37 cellular contexts compared by ENCODE assay signal in the genomic region with DNA sequence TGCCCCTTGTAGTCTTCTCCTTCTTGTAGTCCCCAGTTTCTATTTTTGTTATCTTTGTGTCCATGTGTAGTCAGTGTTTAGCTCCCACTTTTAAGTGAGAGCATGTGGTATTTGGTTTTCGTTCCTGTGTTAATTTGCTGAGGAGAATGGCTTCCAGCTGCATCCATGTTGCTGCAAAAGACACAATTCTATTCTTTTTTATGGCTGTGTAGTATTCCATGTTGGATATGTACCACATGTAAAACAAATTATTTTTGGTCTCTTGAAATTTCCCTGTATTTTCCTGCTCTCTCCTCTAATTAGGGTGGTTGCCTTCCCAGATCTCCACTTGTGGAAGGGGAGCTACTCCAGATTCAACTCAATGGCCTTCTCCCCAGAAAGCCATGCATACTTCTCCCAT.
"Had no signal": no experiment of that assay in that cellular context is flagged by ENCODE, and none has a peak within 500 bp of the region (broad histone marks: within the 10 kb centered on the region; RNA-seq: fewer than 3 reads in every experiment).

No MANE protein-coding gene starts in this region.

- H3K4me3 Mint-ChIP-seq: activated B cell treated with CpG ODN at 0.5 μM for 24 hours; activated CD4-positive, alpha-beta memory T cell treated with anti-CD3 and anti-CD28 coated beads for 36 hours; activated CD4-positive, alpha-beta T cell treated with anti-CD3 and anti-CD28 coated beads, Interleukin-2, amount 10 ng/mL, durations not matched to agents 24 days and 14 days; activated CD8-positive, alpha-beta memory T cell treated with anti-CD3 and anti-CD28 coated beads, Interleukin-2, amount 10 ng/mL, durations not matched to agents 7 days and 5 days; activated CD8-positive, alpha-beta T cell treated with anti-CD3 and anti-CD28 coated beads, Interleukin-2, amount 10 ng/mL, durations not matched to agents 7 days and 5 days; activated naive CD4-positive, alpha-beta T cell treated with anti-CD3 and anti-CD28 coated beads for 36 hours; activated naive CD8-positive, alpha-beta T cell treated with anti-CD3 and anti-CD28 coated beads for 36 hours; activated T-cell treated with anti-CD3 and anti-CD28 coated beads, Interleukin-2, amount 50 U/mL, for 4 hours; activated T-cell treated with anti-CD3 and anti-CD28 coated beads, Interleukin-2, amount 50 U/mL, for 72 hours; activated T-helper 1 cell treated with anti-CD3 and anti-CD28 coated beads, Interleukin-12 subunit alpha, Interleukin-12 subunit beta, Interleukin-2, Interleukin-4 antibody, amounts not matched to agents 30 ng/mL and 10 ng/mL and 1 ng/mL, durations not matched to agents 14 hours and 24 hours and 36 hours; activated T-helper 17 cell treated with anti-CD3 and anti-CD28 coated beads, Interleukin-2, amount 50 U/mL, for 72 hours; T-helper 1 cell treated with Interleukin-12 subunit alpha and Interleukin-12 subunit beta and Interleukin-4 antibody, amounts not matched to agents 30 μg/mL and 1 μg/mL, for 36 hours; T-helper 2 cell treated with Interferon-gamma antibody and Interleukin-4, amounts not matched to agents 5 μg/mL and 100 μg/mL, for 36 hours had no signal

- H3K36me3 Mint-ChIP-seq: activated CD4-positive, alpha-beta memory T cell treated with anti-CD3 and anti-CD28 coated beads for 36 hours; activated CD8-positive, alpha-beta memory T cell treated with anti-CD3 and anti-CD28 coated beads, Interleukin-2, amount 10 ng/mL, durations not matched to agents 7 days and 5 days; activated naive CD8-positive, alpha-beta T cell treated with anti-CD3 and anti-CD28 coated beads for 36 hours had no signal

- H3K9me3 ChIP-seq: adrenal gland, body of pancreas, breast epithelium had no signal

- H3K27ac Mint-ChIP-seq: activated B cell treated with CpG ODN at 0.5 μM for 24 hours; activated CD4-positive, alpha-beta memory T cell treated with anti-CD3 and anti-CD28 coated beads for 36 hours; activated CD4-positive, alpha-beta T cell treated with anti-CD3 and anti-CD28 coated beads, Interleukin-2, amount 10 ng/mL, durations not matched to agents 24 days and 14 days; activated CD8-positive, alpha-beta memory T cell treated with anti-CD3 and anti-CD28 coated beads, Interleukin-2, amount 10 ng/mL, durations not matched to agents 7 days and 5 days; activated CD8-positive, alpha-beta T cell treated with anti-CD3 and anti-CD28 coated beads, Interleukin-2, amount 10 ng/mL, durations not matched to agents 7 days and 5 days; activated naive CD4-positive, alpha-beta T cell treated with anti-CD3 and anti-CD28 coated beads for 36 hours; activated naive CD4-positive, alpha-beta T cell treated with anti-CD3 and anti-CD28 coated beads, Interleukin-2, amount 50 U/mL, for 72 hours; activated naive CD8-positive, alpha-beta T cell treated with anti-CD3 and anti-CD28 coated beads for 36 hours; activated T-cell treated with anti-CD3 and anti-CD28 coated beads, Interleukin-2, amount 50 U/mL, for 72 hours; activated T-helper 1 cell treated with anti-CD3 and anti-CD28 coated beads, Interleukin-12 subunit alpha, Interleukin-12 subunit beta, Interleukin-2, Interleukin-4 antibody, amounts not matched to agents 30 ng/mL and 10 ng/mL and 1 ng/mL, durations not matched to agents 14 hours and 24 hours and 36 hours; activated T-helper 17 cell treated with anti-CD3 and anti-CD28 coated beads, Interleukin-2, amount 50 U/mL, for 72 hours; T-helper 1 cell treated with Interleukin-12 subunit alpha and Interleukin-12 subunit beta and Interleukin-4 antibody, amounts not matched to agents 30 μg/mL and 1 μg/mL, for 36 hours; T-helper 2 cell treated with Interferon-gamma antibody and Interleukin-4, amounts not matched to agents 5 μg/mL and 100 μg/mL, for 36 hours had no signal

- H3K27ac ChIP-seq: adrenal gland, body of pancreas, brain microvascular endothelial cell, breast epithelium, VCaP had no signal

- H3K36me3 ChIP-seq: adrenal gland, brain microvascular endothelial cell, breast epithelium had no signal

- FAIRE-seq: astrocyte, colon, TTC549 had no signal

- ATAC-seq: activated CD8-positive, alpha-beta memory T cell treated with anti-CD3 and anti-CD28 coated beads, Interleukin-2, amount 10 ng/mL, durations not matched to agents 7 days and 5 days; activated CD8-positive, alpha-beta T cell treated with anti-CD3 and anti-CD28 coated beads, Interleukin-2, amount 10 ng/mL, durations not matched to agents 7 days and 5 days; activated naive CD4-positive, alpha-beta T cell treated with anti-CD3 and anti-CD28 coated beads, Interleukin-2, amount 50 U/mL, for 72 hours; activated T-cell treated with anti-CD3 and anti-CD28 coated beads, Interleukin-2, amount 50 U/mL, for 4 hours; activated T-cell treated with anti-CD3 and anti-CD28 coated beads, Interleukin-2, amount 50 U/mL, for 72 hours; activated T-helper 17 cell treated with anti-CD3 and anti-CD28 coated beads, Interleukin-2, amount 50 U/mL, for 72 hours; body of pancreas had no signal

- H3K4me1 Mint-ChIP-seq: activated CD8-positive, alpha-beta memory T cell treated with anti-CD3 and anti-CD28 coated beads, Interleukin-2, amount 10 ng/mL, durations not matched to agents 7 days and 5 days; activated naive CD8-positive, alpha-beta T cell treated with anti-CD3 and anti-CD28 coated beads for 36 hours; activated T-helper 17 cell treated with anti-CD3 and anti-CD28 coated beads, Interleukin-2, amount 50 U/mL, for 72 hours had no signal

- DNase-seq: activated B cell treated with CpG ODN at 0.5 μM for 24 hours; activated CD4-positive, alpha-beta memory T cell treated with anti-CD3 and anti-CD28 coated beads for 36 hours; activated CD4-positive, alpha-beta T cell treated with anti-CD3 and anti-CD28 coated beads for 4 hours; activated CD4-positive, alpha-beta T cell treated with anti-CD3 and anti-CD28 coated beads, Interleukin-2, amount 10 ng/mL, durations not matched to agents 24 days and 14 days; activated CD4-positive, alpha-beta T cell treated with anti-CD3 and anti-CD28 coated beads, Interleukin-2, amount 50 U/mL, for 1 hour; activated CD4-positive, alpha-beta T cell treated with anti-CD3 and anti-CD28 coated beads, Interleukin-2, amount 50 U/mL, for 4 hours; activated CD4-positive, CD25-positive, alpha-beta regulatory T cell treated with anti-CD3 and anti-CD28 coated beads, Interleukin-2, amount 50 U/mL, for 72 hours; activated CD8-positive, alpha-beta memory T cell treated with anti-CD3 and anti-CD28 coated beads for 24 hours; activated CD8-positive, alpha-beta memory T cell treated with anti-CD3 and anti-CD28 coated beads, Interleukin-2, amount 10 ng/mL, durations not matched to agents 7 days and 5 days; activated CD8-positive, alpha-beta memory T cell treated with anti-CD3 and anti-CD28 coated beads, Interleukin-2, amount 50 U/mL, for 48 hours; activated CD8-positive, alpha-beta T cell treated with anti-CD3 and anti-CD28 coated beads, Interleukin-2, amount 10 ng/mL, durations not matched to agents 7 days and 5 days; activated effector memory CD4-positive, alpha-beta T cell treated with anti-CD3 and anti-CD28 coated beads, Interleukin-2, amount 50 U/mL, for 16 hours; activated gamma-delta T cell treated with Interleukin-2 at 50 U/mL for 16 hours; activated naive CD4-positive, alpha-beta T cell; activated naive CD4-positive, alpha-beta T cell treated with anti-CD3 and anti-CD28 coated beads for 36 hours; activated naive CD8-positive, alpha-beta T cell treated with anti-CD3 and anti-CD28 coated beads for 36 hours; activated T-cell treated with anti-CD3 and anti-CD28 coated beads, Interleukin-2, amount 50 U/mL, for 1 hour; activated T-cell treated with anti-CD3 and anti-CD28 coated beads, Interleukin-2, amount 50 U/mL, for 4 hours; activated T-cell treated with anti-CD3 and anti-CD28 coated beads, Interleukin-2, amount 50 U/mL, for 72 hours; adrenal gland; amniotic stem cell; aorta; body of pancreas; brain microvascular endothelial cell; central memory CD4-positive, alpha-beta T cell; T-helper 2 cell; T-helper 9 cell had no signal

- H3K4me3 ChIP-seq: adrenal gland, body of pancreas, breast epithelium had no signal

- H3K27me3 ChIP-seq: body of pancreas, brain microvascular endothelial cell had no signal

- H3K27me3 Mint-ChIP-seq: activated B cell treated with CpG ODN at 0.5 μM for 24 hours; activated CD4-positive, alpha-beta memory T cell treated with anti-CD3 and anti-CD28 coated beads for 36 hours; activated CD4-positive, alpha-beta T cell treated with anti-CD3 and anti-CD28 coated beads, Interleukin-2, amount 10 ng/mL, durations not matched to agents 24 days and 14 days; activated CD8-positive, alpha-beta memory T cell treated with anti-CD3 and anti-CD28 coated beads, Interleukin-2, amount 10 ng/mL, durations not matched to agents 7 days and 5 days; activated T-helper 17 cell treated with anti-CD3 and anti-CD28 coated beads, Interleukin-2, amount 50 U/mL, for 72 hours had no signal

- H3K4me1 ChIP-seq: adrenal gland, body of pancreas, breast epithelium had no signal
